1 cellular context compared by ENCODE assay signal in the genomic region with DNA sequence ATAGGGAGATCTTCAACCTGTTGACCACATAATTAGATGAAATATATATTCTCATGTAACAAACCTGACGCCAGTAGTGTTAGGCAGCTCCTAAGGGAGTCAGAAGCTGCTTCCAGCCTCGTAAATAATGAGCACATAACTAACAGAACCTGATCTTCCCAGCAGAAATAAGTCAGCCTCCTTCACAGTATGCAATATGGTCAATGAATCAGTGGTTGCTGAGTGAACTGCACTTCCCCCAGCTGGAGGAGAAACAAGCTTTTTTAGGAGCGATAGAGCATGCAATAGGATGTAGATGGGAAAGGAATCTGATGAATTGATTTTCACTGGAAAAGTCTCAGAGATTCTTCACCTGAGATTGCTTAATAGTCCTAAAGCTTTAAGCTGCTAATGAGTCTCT.
TF ChIP-seq lines count a peak whose summit lies in the region.

No MANE protein-coding gene starts in this region.

TF ChIP-seq in GM23338, 12 proteins besides CTCF, POLR2A, EP300 and RAD21 (continued from another document):
- TF ChIP-seq, protein P1, sequence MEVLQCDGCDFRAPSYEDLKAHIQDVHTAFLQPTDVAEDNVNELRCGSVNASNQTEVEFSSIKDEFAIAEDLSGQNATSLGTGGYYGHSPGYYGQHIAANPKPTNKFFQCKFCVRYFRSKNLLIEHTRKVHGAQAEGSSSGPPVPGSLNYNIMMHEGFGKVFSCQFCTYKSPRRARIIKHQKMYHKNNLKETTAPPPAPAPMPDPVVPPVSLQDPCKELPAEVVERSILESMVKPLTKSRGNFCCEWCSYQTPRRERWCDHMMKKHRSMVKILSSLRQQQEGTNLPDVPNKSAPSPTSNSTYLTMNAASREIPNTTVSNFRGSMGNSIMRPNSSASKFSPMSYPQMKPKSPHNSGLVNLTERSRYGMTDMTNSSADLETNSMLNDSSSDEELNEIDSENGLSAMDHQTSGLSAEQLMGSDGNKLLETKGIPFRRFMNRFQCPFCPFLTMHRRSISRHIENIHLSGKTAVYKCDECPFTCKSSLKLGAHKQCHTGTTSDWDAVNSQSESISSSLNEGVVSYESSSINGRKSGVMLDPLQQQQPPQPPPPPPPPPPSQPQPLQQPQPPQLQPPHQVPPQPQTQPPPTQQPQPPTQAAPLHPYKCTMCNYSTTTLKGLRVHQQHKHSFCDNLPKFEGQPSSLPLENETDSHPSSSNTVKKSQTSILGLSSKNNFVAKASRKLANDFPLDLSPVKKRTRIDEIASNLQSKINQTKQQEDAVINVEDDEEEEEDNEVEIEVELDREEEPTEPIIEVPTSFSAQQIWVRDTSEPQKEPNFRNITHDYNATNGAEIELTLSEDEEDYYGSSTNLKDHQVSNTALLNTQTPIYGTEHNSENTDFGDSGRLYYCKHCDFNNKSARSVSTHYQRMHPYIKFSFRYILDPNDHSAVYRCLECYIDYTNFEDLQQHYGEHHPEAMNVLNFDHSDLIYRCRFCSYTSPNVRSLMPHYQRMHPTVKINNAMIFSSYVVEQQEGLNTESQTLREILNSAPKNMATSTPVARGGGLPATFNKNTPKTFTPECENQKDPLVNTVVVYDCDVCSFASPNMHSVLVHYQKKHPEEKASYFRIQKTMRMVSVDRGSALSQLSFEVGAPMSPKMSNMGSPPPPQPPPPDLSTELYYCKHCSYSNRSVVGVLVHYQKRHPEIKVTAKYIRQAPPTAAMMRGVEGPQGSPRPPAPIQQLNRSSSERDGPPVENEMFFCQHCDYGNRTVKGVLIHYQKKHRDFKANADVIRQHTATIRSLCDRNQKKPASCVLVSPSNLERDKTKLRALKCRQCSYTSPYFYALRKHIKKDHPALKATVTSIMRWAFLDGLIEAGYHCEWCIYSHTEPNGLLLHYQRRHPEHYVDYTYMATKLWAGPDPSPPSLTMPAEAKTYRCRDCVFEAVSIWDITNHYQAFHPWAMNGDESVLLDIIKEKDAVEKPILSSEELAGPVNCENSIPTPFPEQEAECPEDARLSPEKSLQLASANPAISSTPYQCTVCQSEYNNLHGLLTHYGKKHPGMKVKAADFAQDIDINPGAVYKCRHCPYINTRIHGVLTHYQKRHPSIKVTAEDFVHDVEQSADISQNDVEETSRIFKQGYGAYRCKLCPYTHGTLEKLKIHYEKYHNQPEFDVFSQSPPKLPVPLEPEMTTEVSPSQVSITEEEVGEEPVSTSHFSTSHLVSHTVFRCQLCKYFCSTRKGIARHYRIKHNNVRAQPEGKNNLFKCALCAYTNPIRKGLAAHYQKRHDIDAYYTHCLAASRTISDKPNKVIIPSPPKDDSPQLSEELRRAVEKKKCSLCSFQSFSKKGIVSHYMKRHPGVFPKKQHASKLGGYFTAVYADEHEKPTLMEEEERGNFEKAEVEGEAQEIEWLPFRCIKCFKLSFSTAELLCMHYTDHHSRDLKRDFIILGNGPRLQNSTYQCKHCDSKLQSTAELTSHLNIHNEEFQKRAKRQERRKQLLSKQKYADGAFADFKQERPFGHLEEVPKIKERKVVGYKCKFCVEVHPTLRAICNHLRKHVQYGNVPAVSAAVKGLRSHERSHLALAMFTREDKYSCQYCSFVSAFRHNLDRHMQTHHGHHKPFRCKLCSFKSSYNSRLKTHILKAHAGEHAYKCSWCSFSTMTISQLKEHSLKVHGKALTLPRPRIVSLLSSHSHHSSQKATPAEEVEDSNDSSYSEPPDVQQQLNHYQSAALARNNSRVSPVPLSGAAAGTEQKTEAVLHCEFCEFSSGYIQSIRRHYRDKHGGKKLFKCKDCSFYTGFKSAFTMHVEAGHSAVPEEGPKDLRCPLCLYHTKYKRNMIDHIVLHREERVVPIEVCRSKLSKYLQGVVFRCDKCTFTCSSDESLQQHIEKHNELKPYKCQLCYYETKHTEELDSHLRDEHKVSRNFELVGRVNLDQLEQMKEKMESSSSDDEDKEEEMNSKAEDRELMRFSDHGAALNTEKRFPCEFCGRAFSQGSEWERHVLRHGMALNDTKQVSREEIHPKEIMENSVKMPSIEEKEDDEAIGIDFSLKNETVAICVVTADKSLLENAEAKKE (CRISPR knock-in tag; IDR thresholded peaks at IDR 0.05) = no peak
- TF ChIP-seq ZNF331 (CRISPR knock-in tag; IDR thresholded peaks at IDR 0.05; ENCODE audit: low read depth) = no peak
- TF ChIP-seq, protein P2, sequence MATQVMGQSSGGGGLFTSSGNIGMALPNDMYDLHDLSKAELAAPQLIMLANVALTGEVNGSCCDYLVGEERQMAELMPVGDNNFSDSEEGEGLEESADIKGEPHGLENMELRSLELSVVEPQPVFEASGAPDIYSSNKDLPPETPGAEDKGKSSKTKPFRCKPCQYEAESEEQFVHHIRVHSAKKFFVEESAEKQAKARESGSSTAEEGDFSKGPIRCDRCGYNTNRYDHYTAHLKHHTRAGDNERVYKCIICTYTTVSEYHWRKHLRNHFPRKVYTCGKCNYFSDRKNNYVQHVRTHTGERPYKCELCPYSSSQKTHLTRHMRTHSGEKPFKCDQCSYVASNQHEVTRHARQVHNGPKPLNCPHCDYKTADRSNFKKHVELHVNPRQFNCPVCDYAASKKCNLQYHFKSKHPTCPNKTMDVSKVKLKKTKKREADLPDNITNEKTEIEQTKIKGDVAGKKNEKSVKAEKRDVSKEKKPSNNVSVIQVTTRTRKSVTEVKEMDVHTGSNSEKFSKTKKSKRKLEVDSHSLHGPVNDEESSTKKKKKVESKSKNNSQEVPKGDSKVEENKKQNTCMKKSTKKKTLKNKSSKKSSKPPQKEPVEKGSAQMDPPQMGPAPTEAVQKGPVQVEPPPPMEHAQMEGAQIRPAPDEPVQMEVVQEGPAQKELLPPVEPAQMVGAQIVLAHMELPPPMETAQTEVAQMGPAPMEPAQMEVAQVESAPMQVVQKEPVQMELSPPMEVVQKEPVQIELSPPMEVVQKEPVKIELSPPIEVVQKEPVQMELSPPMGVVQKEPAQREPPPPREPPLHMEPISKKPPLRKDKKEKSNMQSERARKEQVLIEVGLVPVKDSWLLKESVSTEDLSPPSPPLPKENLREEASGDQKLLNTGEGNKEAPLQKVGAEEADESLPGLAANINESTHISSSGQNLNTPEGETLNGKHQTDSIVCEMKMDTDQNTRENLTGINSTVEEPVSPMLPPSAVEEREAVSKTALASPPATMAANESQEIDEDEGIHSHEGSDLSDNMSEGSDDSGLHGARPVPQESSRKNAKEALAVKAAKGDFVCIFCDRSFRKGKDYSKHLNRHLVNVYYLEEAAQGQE (IDR thresholded peaks at IDR 0.05; ENCODE audit: unreplicated experiment) = no peak
- TF ChIP-seq JUNB (IDR thresholded peaks at IDR 0.05; ENCODE audit: unreplicated experiment) = no peak
- TF ChIP-seq CREB1 (CRISPR knock-in tag; IDR thresholded peaks at IDR 0.05; ENCODE audit: low read depth) = no peak
- TF ChIP-seq STAT1 (IDR thresholded peaks at IDR 0.05; ENCODE audit: unreplicated experiment) = no peak
- no peak for TF ChIP-seq POLR2AphosphoS5 (IDR thresholded peaks at IDR 0.05; ENCODE audit: low read depth)
- TF ChIP-seq EZH2 (IDR thresholded peaks at IDR 0.05; ENCODE audit: low read depth, unreplicated experiment) = no peak
- no peak for TF ChIP-seq ZNF114 (CRISPR knock-in tag; IDR thresholded peaks at IDR 0.05)
